12 cellular contexts compared by ENCODE assay signal in genomic region chr9:6243746-6244145, GRCh38. TPM values are rescaled to one million over a fixed set of nuclear protein-coding genes. Genes with fewer than 3 reads are reported as not detected.
DNase-seq lines count a peak whose midpoint lies in the region; ATAC-seq and TF ChIP-seq lines count a peak whose summit lies in the region.
"Had no signal": no experiment of that assay in that cellular context is flagged by ENCODE, and none has a peak within 500 bp of the region (broad histone marks: within the 10 kb centered on the region; RNA-seq: fewer than 3 reads in every experiment).

No MANE protein-coding gene starts in this region.

- intact Hi-C loops in sigmoid colon (cut with DNase I), result no loop called here

- H3K27me3 ChIP-seq in SJCRH30 (no peaks in the 10 kb centered on the region), sigmoid colon (no peaks in the 10 kb centered on the region)

- peaks cover 6% of the 10 kb centered on the region for H3K4me1 Mint-ChIP-seq in T-helper 17 cell

- peak; percentile 37 for DNase-seq in stimulated activated CD4-positive, alpha-beta T cell treated with anti-CD3 and anti-CD28 coated beads, Interleukin-1b, Interleukin-23, amount 100 ng/mL, for 48 hours
- DNase-seq in stimulated activated CD4-positive, alpha-beta T cell treated with anti-CD3 and anti-CD28 coated beads, Interleukin-4, amount 100 ng/mL, for 4 hours, result no peak
- DNase-seq in SJCRH30, result peak; percentile 15 to 38
- DNase-seq in stromal cell of bone marrow (ENCODE audit: low read depth), result peak; percentile 29
- DNase-seq in activated effector memory CD4-positive, alpha-beta T cell treated with anti-CD3 and anti-CD28 coated beads, Interleukin-2, amount 50 U/mL, for 16 hours, result no peak
- no peak for DNase-seq in sigmoid colon
- no peak for DNase-seq in T-helper 17 cell
- DNase-seq: C1 segment of cervical spinal cord had no signal

- no peaks in the 10 kb centered on the region for H3K9me3 ChIP-seq in SJCRH30 (replicated peaks)
- H3K9me3 ChIP-seq in sigmoid colon, result no peaks in the 10 kb centered on the region
- no peaks in the 10 kb centered on the region for H3K9me3 ChIP-seq in T-helper 17 cell (ENCODE audit: control insufficient read depth, low read length, poor library complexity, severe bottlenecking)

- TF ChIP-seq EP300 in sigmoid colon (IDR thresholded peaks at IDR 0.05), result no peak

- H3K36me3 Mint-ChIP-seq in T-helper 17 cell (ENCODE audit: low read depth), result peaks cover 3% of the 10 kb centered on the region
- H3K36me3 Mint-ChIP-seq: brain had no signal

- H3K4me3 Mint-ChIP-seq in T-helper 17 cell, result no peak overlapping the region
- H3K4me3 Mint-ChIP-seq: brain had no signal

- H3K4me1 ChIP-seq in SJCRH30 (peaks cover 3% of the 10 kb centered on the region; the same call in 1 of the 2 replicates), sigmoid colon (peaks cover 0 to 3% (median 0%) of the 10 kb centered on the region in 4 donors)

- TF ChIP-seq POLR2A in sigmoid colon (IDR thresholded peaks at IDR 0.05), result no peak

- peaks cover 15% of the 10 kb centered on the region for H3K27me3 Mint-ChIP-seq in T-helper 17 cell
- H3K27me3 Mint-ChIP-seq: brain had no signal

- H3K4me3 ChIP-seq in SJCRH30, result no peak overlapping the region
- H3K4me3 ChIP-seq in sigmoid colon, result no peak overlapping the region

- no peak overlapping the region for H3K27ac Mint-ChIP-seq in T-helper 17 cell

- H3K36me3 ChIP-seq in SJCRH30 (no peaks in the 10 kb centered on the region), sigmoid colon (peaks cover 0 to 13% (median 3%) of the 10 kb centered on the region in 4 donors)

- peak; percentile 95 for ATAC-seq in HG02678 (IDR thresholded peaks at IDR 0.05; ENCODE audit: unreplicated experiment)
- no peak for ATAC-seq in T-helper 17 cell
- ATAC-seq: left lobe of liver had no signal

- no peak for TF ChIP-seq CTCF in sigmoid colon (IDR thresholded peaks at IDR 0.05)

- H3K27ac ChIP-seq in SJCRH30, result no peak overlapping the region
- no peak overlapping the region for H3K27ac ChIP-seq in sigmoid colon
- H3K27ac ChIP-seq: HL-60 had no signal

RNA-seq across cellular contexts. Expression of gene IL33, which starts 28.1 kb away (rescaled TPM):
- total RNA-seq in SJCRH30 (2014; rRNA removed; shearing (Covaris generic)), result 0.05 and 0.10 TPM in 2 replicates
- 10 to 100 TPM; 33.5 to 73.2 (median 45.8) TPM for total RNA-seq in sigmoid colon
- 10 to 100 TPM in 2 of 3 donors, 1 to 10 TPM in 1; 1.6 to 14.6 (median 14.4) TPM for polyA plus RNA-seq in sigmoid colon
- not detected for total RNA-seq in T-helper 17 cell

Comparison
In these comparisons a context has a peak if more than half of its experiments do, and no peak if none do; other contexts are left out.
1. DNase-seq: peak in stimulated activated CD4-positive, alpha-beta T cell treated with anti-CD3 and anti-CD28 coated beads, Interleukin-1b, Interleukin-23, amount 100 ng/mL, for 48 hours (single experiment), SJCRH30 (2 of 2) and stromal cell of bone marrow (single experiment); none in stimulated activated CD4-positive, alpha-beta T cell treated with anti-CD3 and anti-CD28 coated beads, Interleukin-4, amount 100 ng/mL, for 4 hours (0 of 2), activated effector memory CD4-positive, alpha-beta T cell treated with anti-CD3 and anti-CD28 coated beads, Interleukin-2, amount 50 U/mL, for 16 hours (single experiment), sigmoid colon (single experiment) and T-helper 17 cell (0 of 3).
2. RNA of gene IL33, which starts 28.1 kb away (total RNA-seq): 33.5 to 73.2 TPM in sigmoid colon; 0.05 to 0.10 TPM in SJCRH30 and not detected in T-helper 17 cell; every median in the first group is over 10 times any median in the second.